12 cellular contexts compared by ENCODE assay signal in the genomic region with DNA sequence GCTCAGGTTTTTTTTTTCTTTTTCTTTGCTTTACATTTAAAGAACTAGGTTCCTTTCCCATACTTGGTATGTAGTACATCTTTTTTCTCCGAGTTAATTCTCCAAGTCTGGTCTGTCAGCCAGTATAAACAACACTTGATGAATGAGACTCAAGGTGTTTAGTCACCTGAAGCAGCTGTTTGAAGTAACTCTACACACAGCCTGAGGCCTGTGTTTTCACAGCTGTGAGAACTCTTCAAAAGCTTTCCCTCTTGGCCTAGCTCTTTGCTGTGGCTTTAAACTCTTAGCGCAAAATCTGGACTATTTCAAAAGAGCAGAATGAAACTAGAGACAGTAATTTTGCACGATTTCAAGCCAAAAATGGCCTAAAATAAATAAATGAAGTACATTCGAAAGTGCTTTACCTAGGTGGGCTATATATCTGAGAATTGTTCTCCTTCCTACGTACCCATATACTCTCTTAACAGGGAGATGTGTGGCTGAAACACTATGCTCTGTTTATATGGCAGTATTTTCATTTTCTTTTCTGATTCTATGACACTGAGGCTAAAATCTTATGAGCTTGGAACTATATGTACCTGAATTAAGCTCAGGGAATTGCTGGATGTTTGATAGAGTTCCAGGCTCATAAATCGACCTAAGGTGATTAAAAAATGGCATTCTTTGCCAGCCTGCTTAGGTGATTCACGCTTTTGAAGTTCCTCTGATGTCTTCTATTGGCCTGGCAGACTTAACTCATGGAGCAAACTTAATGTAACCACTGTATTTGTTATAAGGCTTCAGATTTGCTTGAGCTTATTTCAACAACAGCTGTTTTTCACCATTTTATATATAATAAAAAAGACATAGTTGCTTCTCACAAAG.
A peak's percentile ranks its signal among the peaks of the same experiment; 100 is the strongest.
DNase-seq lines count a peak whose midpoint lies in the region; ATAC-seq, FAIRE-seq and TF ChIP-seq lines count a peak whose summit lies in the region.
"Had no signal": no experiment of that assay in that cellular context is flagged by ENCODE, and none has a peak within 500 bp of the region (broad histone marks: within the 10 kb centered on the region; RNA-seq: fewer than 3 reads in every experiment).

No MANE protein-coding gene starts in this region.

- POLR2A ChIA-PET in GM10248 (lab: Yijun Ruan, JAX): no interaction called here

- no peaks in the 10 kb centered on the region for H3K36me3 ChIP-seq in bronchial epithelial cell (ENCODE audit: control insufficient read depth, insufficient read depth, low read length)
- no peaks in the 10 kb centered on the region for H3K36me3 ChIP-seq in neural progenitor cell
- H3K36me3 ChIP-seq: BLaER1 had no signal

- H3K9me3 Mint-ChIP-seq in neural progenitor cell: no peaks in the 10 kb centered on the region
- no peaks in the 10 kb centered on the region for H3K9me3 Mint-ChIP-seq in activated T-helper 1 cell treated with anti-CD3 and anti-CD28 coated beads, Interleukin-12 subunit alpha, Interleukin-12 subunit beta, Interleukin-2, Interleukin-4 antibody, amounts not matched to agents 30 ng/mL and 10 ng/mL and 1 ng/mL, durations not matched to agents 14 hours and 24 hours and 36 hours

- no peak for ATAC-seq in GM18505 (IDR thresholded peaks at IDR 0.05; ENCODE audit: unreplicated experiment)

- H3K27me3 Mint-ChIP-seq in neural progenitor cell (ENCODE audit: insufficient read depth, low read depth): no peaks in the 10 kb centered on the region
- no peaks in the 10 kb centered on the region for H3K27me3 Mint-ChIP-seq in activated T-helper 1 cell treated with anti-CD3 and anti-CD28 coated beads, Interleukin-12 subunit alpha, Interleukin-12 subunit beta, Interleukin-2, Interleukin-4 antibody, amounts not matched to agents 30 ng/mL and 10 ng/mL and 1 ng/mL, durations not matched to agents 14 hours and 24 hours and 36 hours (ENCODE audit: insufficient read depth)

- no peak overlapping the region for H3K27ac Mint-ChIP-seq in neural progenitor cell
- no peak overlapping the region for H3K27ac Mint-ChIP-seq in activated T-helper 1 cell treated with anti-CD3 and anti-CD28 coated beads, Interleukin-12 subunit alpha, Interleukin-12 subunit beta, Interleukin-2, Interleukin-4 antibody, amounts not matched to agents 30 ng/mL and 10 ng/mL and 1 ng/mL, durations not matched to agents 14 hours and 24 hours and 36 hours

- H3K4me1 ChIP-seq in neural progenitor cell: peaks cover 12% of the 10 kb centered on the region
- H3K4me1 ChIP-seq: BLaER1 had no signal

- no peak overlapping the region for H3K9ac ChIP-seq in neural progenitor cell
- H3K9ac ChIP-seq: BLaER1 had no signal

- H3K27me3 ChIP-seq in bronchial epithelial cell (ENCODE audit: control insufficient read depth, insufficient read depth, low read length): no peaks in the 10 kb centered on the region
- no peaks in the 10 kb centered on the region for H3K27me3 ChIP-seq in neural progenitor cell
- H3K27me3 ChIP-seq: BLaER1 had no signal

- no peaks in the 10 kb centered on the region for H3K36me3 Mint-ChIP-seq in neural progenitor cell
- H3K36me3 Mint-ChIP-seq in activated T-helper 1 cell treated with anti-CD3 and anti-CD28 coated beads, Interleukin-12 subunit alpha, Interleukin-12 subunit beta, Interleukin-2, Interleukin-4 antibody, amounts not matched to agents 30 ng/mL and 10 ng/mL and 1 ng/mL, durations not matched to agents 14 hours and 24 hours and 36 hours (ENCODE audit: low read depth): no peaks in the 10 kb centered on the region

- H3K79me2 ChIP-seq in neural progenitor cell (ENCODE audit: low read depth): no peaks in the 10 kb centered on the region

- CTCF ChIA-PET in GM10248 (lab: Yijun Ruan, JAX): interaction anchor here (1.7 kb wide), 1 partner anchor 12 kb away, joined by 5 read pairs; no protein-coding TSS in a partner anchor

- DNase-seq in DMS79 treated with DMSO at 0.1 percent for 48 hours (lab: John Stamatoyannopoulos, UW): peak; percentile 77
- peak; percentile 27 for DNase-seq in NCI-H2171 (lab: John Stamatoyannopoulos, UW)
- peak; percentile 87 for DNase-seq in bronchial epithelial cell (ENCODE audit: low read depth)
- DNase-seq in neural progenitor cell (ENCODE audit: low spot score): no peak
- no peak for DNase-seq in activated T-helper 1 cell treated with anti-CD3 and anti-CD28 coated beads, Interleukin-12 subunit alpha, Interleukin-12 subunit beta, Interleukin-2, Interleukin-4 antibody, amounts not matched to agents 30 ng/mL and 10 ng/mL and 1 ng/mL, durations not matched to agents 14 hours and 24 hours and 36 hours (ENCODE audit: low spot score)
- no peak for DNase-seq in GM10248 (ENCODE audit: extremely low spot score)
- no peak for DNase-seq in GM19240 (ENCODE audit: insufficient read length, low spot score)
- DNase-seq: amniotic stem cell, Kasumi-1 had no signal

- peak overlapping the region; percentile 33 for H2AFZ ChIP-seq in neural progenitor cell (replicated peaks)

- no peak for TF ChIP-seq POLR2A in GM18505 (IDR thresholded peaks at IDR 0.05; ENCODE audit: borderline replicate concordance, extremely low read depth, insufficient read depth, insufficient read length)

- TF ChIP-seq CTCF in bronchial epithelial cell (IDR thresholded peaks at IDR 0.05; ENCODE audit: insufficient read depth, low read length, severe bottlenecking): no peak
- TF ChIP-seq CTCF in neural progenitor cell (IDR thresholded peaks at IDR 0.05): no peak
- no peak for TF ChIP-seq CTCF in GM10248 (IDR thresholded peaks at IDR 0.05; ENCODE audit: control extremely low read depth, extremely low read depth, low read depth, missing control alignments)

- H3K4me2 ChIP-seq in neural progenitor cell: no peak overlapping the region
- H3K4me2 ChIP-seq: BLaER1 had no signal

- H3K4me3 Mint-ChIP-seq in neural progenitor cell: no peak overlapping the region
- no peak overlapping the region for H3K4me3 Mint-ChIP-seq in activated T-helper 1 cell treated with anti-CD3 and anti-CD28 coated beads, Interleukin-12 subunit alpha, Interleukin-12 subunit beta, Interleukin-2, Interleukin-4 antibody, amounts not matched to agents 30 ng/mL and 10 ng/mL and 1 ng/mL, durations not matched to agents 14 hours and 24 hours and 36 hours

- no peak overlapping the region for H3K4me3 ChIP-seq in bronchial epithelial cell (ENCODE audit: low read depth, low read length)
- no peak overlapping the region for H3K4me3 ChIP-seq in neural progenitor cell
- H3K4me3 ChIP-seq: BLaER1 had no signal

- H3K27ac ChIP-seq in neural progenitor cell: no peak overlapping the region
- H3K27ac ChIP-seq: BLaER1 had no signal

- H4K20me1 ChIP-seq in neural progenitor cell (ENCODE audit: low read depth): no peaks in the 10 kb centered on the region
- H4K20me1 ChIP-seq: BLaER1 had no signal

- intact Hi-C loops in activated T-helper 1 cell treated with anti-CD3 and anti-CD28 coated beads, Interleukin-12 subunit alpha, Interleukin-12 subunit beta, Interleukin-2, Interleukin-4 antibody, amounts not matched to agents 30 ng/mL and 10 ng/mL and 1 ng/mL, durations not matched to agents 14 hours and 24 hours and 36 hours (cut with micrococcal nuclease): no loop called here

- FAIRE-seq in bronchial epithelial cell (lab: Jason Lieb, UNC): no peak
- FAIRE-seq: GM19239 had no signal

- H3K9me3 ChIP-seq in neural progenitor cell (ENCODE audit: low read depth): no peaks in the 10 kb centered on the region
- H3K9me3 ChIP-seq: BLaER1 had no signal

- H3K4me1 Mint-ChIP-seq in neural progenitor cell: peaks cover 10% of the 10 kb centered on the region
- H3K4me1 Mint-ChIP-seq in activated T-helper 1 cell treated with anti-CD3 and anti-CD28 coated beads, Interleukin-12 subunit alpha, Interleukin-12 subunit beta, Interleukin-2, Interleukin-4 antibody, amounts not matched to agents 30 ng/mL and 10 ng/mL and 1 ng/mL, durations not matched to agents 14 hours and 24 hours and 36 hours (ENCODE audit: low read depth): no peaks in the 10 kb centered on the region

- no peaks in the 10 kb centered on the region for H3F3A ChIP-seq in neural progenitor cell (ENCODE audit: low read depth)

Comparison
In these comparisons a context has a peak if more than half of its experiments do, and no peak if none do; other contexts are left out.
1. DNase-seq: peak in DMS79 treated with DMSO at 0.1 percent for 48 hours (single experiment), NCI-H2171 (single experiment) and bronchial epithelial cell (single experiment); none in neural progenitor cell (single experiment), activated T-helper 1 cell treated with anti-CD3 and anti-CD28 coated beads, Interleukin-12 subunit alpha, Interleukin-12 subunit beta, Interleukin-2, Interleukin-4 antibody, amounts not matched to agents 30 ng/mL and 10 ng/mL and 1 ng/mL, durations not matched to agents 14 hours and 24 hours and 36 hours (single experiment), GM10248 (single experiment) and GM19240 (single experiment).